1 cellular context compared by ENCODE assay signal in genomic region chr11:33187851-33188722, GRCh38.
TF ChIP-seq lines count a peak whose summit lies in the region.

No MANE protein-coding gene starts in this region.

TF ChIP-seq in K562, 482 proteins besides CTCF, POLR2A, EP300 and RAD21 (continued from another document):
- TF ChIP-seq ZBTB34 (CRISPR knock-in tag; IDR thresholded peaks at IDR 0.05) (no peak), RAD51 (IDR thresholded peaks at IDR 0.05; ENCODE audit: borderline replicate concordance, low read depth) (0 out of 2 replicates have a peak, but pooled peaks have one; percentile 17), CBX8 (IDR thresholded peaks at IDR 0.05; ENCODE audit: borderline replicate concordance, extremely low read depth, low read depth, low read length, poor library complexity, severe bottlenecking) (no peak)
